ENCODE assay signal across 16 cellular contexts in genomic region chr22:41152902-41153301, GRCh38. TPM values are rescaled to one million over a fixed set of nuclear protein-coding genes. Genes with fewer than 3 reads are reported as not detected.
DNase-seq lines count a peak whose midpoint lies in the region; ATAC-seq and TF ChIP-seq lines count a peak whose summit lies in the region.
"Had no signal": no experiment of that assay in that cellular context is flagged by ENCODE, and none has a peak within 500 bp of the region (broad histone marks: within the 10 kb centered on the region; RNA-seq: fewer than 3 reads in every experiment).

No MANE protein-coding gene starts in this region.

- peak; percentile 86 to 91 (median 90) for ATAC-seq in right lobe of liver
- ATAC-seq in GM18498 (IDR thresholded peaks at IDR 0.05; ENCODE audit: unreplicated experiment): no peak
- ATAC-seq: A549 had no signal

- no peak overlapping the region for H3K4me3 ChIP-seq in fibroblast of villous mesenchyme (ENCODE audit: low read depth, low read length)
- H3K4me3 ChIP-seq in right lobe of liver: no peak overlapping the region
- H3K4me3 ChIP-seq: A549, BLaER1 had no signal

- H3K36me3 ChIP-seq in right lobe of liver: peaks cover 7 to 98% (median 72%) of the 10 kb centered on the region in 4 donors

- peak overlapping the region in 1 of 3 donors; percentile 53 for H3K27ac ChIP-seq in right lobe of liver
- H3K27ac ChIP-seq: 22Rv1, A549, BLaER1 had no signal

- peaks cover 4% of the 10 kb centered on the region for H3K4me1 Mint-ChIP-seq in activated naive CD4-positive, alpha-beta T cell treated with anti-CD3 and anti-CD28 coated beads, Interleukin-2, amount 50 U/mL, for 24 hours
- H3K4me1 Mint-ChIP-seq: CD14-positive monocyte, H9 had no signal

- WGBS in right lobe of liver (ENCODE audit: insufficient coverage, low coverage, low lambda C conversion rate, missing lambda C conversion rate): 47% methylated on average over 6 of the region's 7 CpGs

- intact Hi-C loops in right lobe of liver (cut with DNase I): no loop called here

- no peaks in the 10 kb centered on the region for H3K9me3 ChIP-seq in right lobe of liver
- H3K9me3 ChIP-seq: A549, BLaER1 had no signal

- peaks cover 0 to 18% (median 0%) of the 10 kb centered on the region in 4 donors for H3K4me1 ChIP-seq in right lobe of liver
- H3K4me1 ChIP-seq: A549, BLaER1 had no signal

- no peak overlapping the region for H3K4me3 Mint-ChIP-seq in activated naive CD4-positive, alpha-beta T cell treated with anti-CD3 and anti-CD28 coated beads, Interleukin-2, amount 50 U/mL, for 24 hours
- H3K4me3 Mint-ChIP-seq: CD14-positive monocyte; CD4-positive, alpha-beta memory T cell; H9 had no signal

- H3K36me3 Mint-ChIP-seq in activated naive CD4-positive, alpha-beta T cell treated with anti-CD3 and anti-CD28 coated beads, Interleukin-2, amount 50 U/mL, for 24 hours: peaks cover 25% of the 10 kb centered on the region

- no peak for TF ChIP-seq CTCF in fibroblast of villous mesenchyme (IDR thresholded peaks at IDR 0.05; ENCODE audit: insufficient read depth, low read depth, low read length)
- TF ChIP-seq CTCF in right lobe of liver (IDR thresholded peaks at IDR 0.05): no peak

- H3K9me3 Mint-ChIP-seq in activated naive CD4-positive, alpha-beta T cell treated with anti-CD3 and anti-CD28 coated beads, Interleukin-2, amount 50 U/mL, for 24 hours: no peaks in the 10 kb centered on the region
- H3K9me3 Mint-ChIP-seq: CD4-positive, alpha-beta memory T cell; H9 had no signal

- no peaks in the 10 kb centered on the region for H3K27me3 ChIP-seq in right lobe of liver
- H3K27me3 ChIP-seq: BLaER1 had no signal

- H3K27me3 Mint-ChIP-seq in activated naive CD4-positive, alpha-beta T cell treated with anti-CD3 and anti-CD28 coated beads, Interleukin-2, amount 50 U/mL, for 24 hours: no peaks in the 10 kb centered on the region
- H3K27me3 Mint-ChIP-seq: CD4-positive, alpha-beta memory T cell had no signal

- peak overlapping the region; percentile 12 for H3K27ac Mint-ChIP-seq in activated naive CD4-positive, alpha-beta T cell treated with anti-CD3 and anti-CD28 coated beads, Interleukin-2, amount 50 U/mL, for 24 hours

- no peak for DNase-seq in activated naive CD4-positive, alpha-beta T cell (lab: John Stamatoyannopoulos, UW)
- peak; percentile 26 for DNase-seq in fibroblast of villous mesenchyme (ENCODE audit: low read depth)
- peak in 1 of 3 donors; percentile 65 for DNase-seq in right lobe of liver
- no peak for DNase-seq in NCI-H226
- DNase-seq in hippocampal formation (lab: John Stamatoyannopoulos, UW): no peak
- DNase-seq: CD4-positive, alpha-beta memory T cell; DMS153; DMS79; GDM1; H9 had no signal

- no peak for TF ChIP-seq POLR2A in right lobe of liver (IDR thresholded peaks at IDR 0.05)

RNA-seq across cellular contexts. Expression of gene L3MBTL2, which starts 52.2 kb away (rescaled TPM):
- total RNA-seq in fibroblast of villous mesenchyme (23.2 and 32.0 TPM in 2 replicates), right lobe of liver (10 to 100 TPM in 4 of 6 experiments, 1 to 10 TPM in 2; 6.6 to 11.7 (median 10.4) TPM)
